38 cellular contexts compared by ENCODE assay signal in genomic region chr2:31925517-31925916, GRCh38.
"Had no signal": no experiment of that assay in that cellular context is flagged by ENCODE, and none has a peak within 500 bp of the region (broad histone marks: within the 10 kb centered on the region; RNA-seq: fewer than 3 reads in every experiment).

No MANE protein-coding gene starts in this region.

- H3K27ac Mint-ChIP-seq: activated B cell treated with CpG ODN at 0.5 μM for 24 hours; activated CD4-positive, alpha-beta memory T cell treated with anti-CD3 and anti-CD28 coated beads for 36 hours; activated CD4-positive, alpha-beta T cell treated with anti-CD3 and anti-CD28 coated beads, Interleukin-2, amount 10 ng/mL, durations not matched to agents 24 days and 14 days; activated CD8-positive, alpha-beta T cell treated with anti-CD3 and anti-CD28 coated beads for 36 hours; activated naive CD8-positive, alpha-beta T cell treated with anti-CD3 and anti-CD28 coated beads for 36 hours; activated T-cell treated with anti-CD3 and anti-CD28 coated beads, Interleukin-2, amount 50 U/mL, for 72 hours; activated T-helper 1 cell treated with anti-CD3 and anti-CD28 coated beads, Interleukin-12 subunit alpha, Interleukin-12 subunit beta, Interleukin-2, Interleukin-4 antibody, amounts not matched to agents 30 ng/mL and 10 ng/mL and 1 ng/mL, durations not matched to agents 14 hours and 24 hours and 36 hours; activated T-helper 17 cell treated with anti-CD3 and anti-CD28 coated beads, Interleukin-2, amount 50 U/mL, for 72 hours; T-helper 1 cell treated with Interleukin-12 subunit alpha and Interleukin-12 subunit beta and Interleukin-4 antibody, amounts not matched to agents 30 μg/mL and 1 μg/mL, for 36 hours; T-helper 2 cell treated with Interferon-gamma antibody and Interleukin-4, amounts not matched to agents 5 μg/mL and 100 μg/mL, for 36 hours had no signal

- H3K4me1 ChIP-seq: adrenal gland, body of pancreas, breast epithelium had no signal

- H3K36me3 ChIP-seq: brain microvascular endothelial cell had no signal

- DNase-seq: activated B cell treated with CpG ODN at 0.5 μM for 24 hours; activated CD4-positive, alpha-beta memory T cell treated with anti-CD3 and anti-CD28 coated beads for 36 hours; activated CD4-positive, alpha-beta T cell treated with anti-CD3 and anti-CD28 coated beads for 4 hours; activated CD4-positive, alpha-beta T cell treated with anti-CD3 and anti-CD28 coated beads, Interleukin-2, amount 10 ng/mL, durations not matched to agents 24 days and 14 days; activated CD4-positive, alpha-beta T cell treated with anti-CD3 and anti-CD28 coated beads, Interleukin-2, amount 50 U/mL, for 1 hour; activated CD4-positive, alpha-beta T cell treated with anti-CD3 and anti-CD28 coated beads, Interleukin-2, amount 50 U/mL, for 4 hours; activated CD4-positive, CD25-positive, alpha-beta regulatory T cell treated with anti-CD3 and anti-CD28 coated beads, Interleukin-2, amount 50 U/mL, for 72 hours; activated CD8-positive, alpha-beta memory T cell treated with anti-CD3 and anti-CD28 coated beads, Interleukin-2, amount 50 U/mL, for 4 hours; activated CD8-positive, alpha-beta T cell treated with anti-CD3 and anti-CD28 coated beads for 36 hours; activated effector memory CD4-positive, alpha-beta T cell treated with anti-CD3 and anti-CD28 coated beads, Interleukin-2, amount 50 U/mL, for 16 hours; activated gamma-delta T cell treated with Interleukin-2 at 50 U/mL for 16 hours; activated naive CD4-positive, alpha-beta T cell; activated naive CD4-positive, alpha-beta T cell treated with anti-CD3 and anti-CD28 coated beads, Interleukin-2, amount 50 U/mL, for 16 hours; activated naive CD8-positive, alpha-beta T cell treated with anti-CD3 and anti-CD28 coated beads for 36 hours; activated T-cell treated with anti-CD3 and anti-CD28 coated beads for 4 hours; activated T-cell treated with anti-CD3 and anti-CD28 coated beads, Interleukin-2, amount 50 U/mL, for 1 hour; activated T-cell treated with anti-CD3 and anti-CD28 coated beads, Interleukin-2, amount 50 U/mL, for 4 hours; activated T-cell treated with anti-CD3 and anti-CD28 coated beads, Interleukin-2, amount 50 U/mL, for 72 hours; adrenal gland; amniotic stem cell; aorta; body of pancreas; brain microvascular endothelial cell; caudate nucleus; cerebellar nuclear complex; T-helper 1 cell; T-helper 2 cell; T-helper 9 cell had no signal

- ATAC-seq: activated CD8-positive, alpha-beta T cell treated with anti-CD3 and anti-CD28 coated beads for 36 hours; activated naive CD4-positive, alpha-beta T cell treated with anti-CD3 and anti-CD28 coated beads, Interleukin-2, amount 50 U/mL, for 72 hours; activated T-cell treated with anti-CD3 and anti-CD28 coated beads, Interleukin-2, amount 50 U/mL, for 4 hours; activated T-cell treated with anti-CD3 and anti-CD28 coated beads, Interleukin-2, amount 50 U/mL, for 72 hours; activated T-helper 17 cell treated with anti-CD3 and anti-CD28 coated beads, Interleukin-2, amount 50 U/mL, for 72 hours; body of pancreas had no signal

- FAIRE-seq: astrocyte, TTC549 had no signal

- H3K27me3 Mint-ChIP-seq: activated B cell treated with CpG ODN at 0.5 μM for 24 hours; activated CD4-positive, alpha-beta memory T cell treated with anti-CD3 and anti-CD28 coated beads for 36 hours; activated CD4-positive, alpha-beta T cell treated with anti-CD3 and anti-CD28 coated beads, Interleukin-2, amount 10 ng/mL, durations not matched to agents 24 days and 14 days; activated CD8-positive, alpha-beta T cell treated with anti-CD3 and anti-CD28 coated beads for 36 hours; activated naive CD8-positive, alpha-beta T cell treated with anti-CD3 and anti-CD28 coated beads for 36 hours; activated T-helper 17 cell treated with anti-CD3 and anti-CD28 coated beads, Interleukin-2, amount 50 U/mL, for 72 hours; central memory CD8-positive, alpha-beta T cell had no signal

- H3K4me3 ChIP-seq: adrenal gland, body of pancreas, breast epithelium had no signal

- H3K9me3 ChIP-seq: adrenal gland, body of pancreas, breast epithelium had no signal

- H3K36me3 Mint-ChIP-seq: activated naive CD4-positive, alpha-beta T cell treated with anti-CD3 and anti-CD28 coated beads, Interleukin-2, amount 50 U/mL, for 72 hours had no signal

- H3K27me3 ChIP-seq: adrenal gland, body of pancreas, brain microvascular endothelial cell, breast epithelium had no signal

- H3K27ac ChIP-seq: adrenal gland, body of pancreas, brain microvascular endothelial cell, breast epithelium, VCaP had no signal

- H3K4me3 Mint-ChIP-seq: activated B cell treated with CpG ODN at 0.5 μM for 24 hours; activated CD4-positive, alpha-beta memory T cell treated with anti-CD3 and anti-CD28 coated beads for 36 hours; activated CD4-positive, alpha-beta T cell treated with anti-CD3 and anti-CD28 coated beads, Interleukin-2, amount 10 ng/mL, durations not matched to agents 24 days and 14 days; activated CD8-positive, alpha-beta T cell treated with anti-CD3 and anti-CD28 coated beads for 36 hours; activated naive CD8-positive, alpha-beta T cell treated with anti-CD3 and anti-CD28 coated beads for 36 hours; activated T-cell treated with anti-CD3 and anti-CD28 coated beads, Interleukin-2, amount 50 U/mL, for 4 hours; activated T-cell treated with anti-CD3 and anti-CD28 coated beads, Interleukin-2, amount 50 U/mL, for 72 hours; activated T-helper 1 cell treated with anti-CD3 and anti-CD28 coated beads, Interleukin-12 subunit alpha, Interleukin-12 subunit beta, Interleukin-2, Interleukin-4 antibody, amounts not matched to agents 30 ng/mL and 10 ng/mL and 1 ng/mL, durations not matched to agents 14 hours and 24 hours and 36 hours; activated T-helper 17 cell treated with anti-CD3 and anti-CD28 coated beads, Interleukin-2, amount 50 U/mL, for 72 hours; central memory CD8-positive, alpha-beta T cell; T-helper 1 cell treated with Interleukin-12 subunit alpha and Interleukin-12 subunit beta and Interleukin-4 antibody, amounts not matched to agents 30 μg/mL and 1 μg/mL, for 36 hours; T-helper 2 cell treated with Interferon-gamma antibody and Interleukin-4, amounts not matched to agents 5 μg/mL and 100 μg/mL, for 36 hours had no signal

- H3K9me3 Mint-ChIP-seq: activated B cell treated with CpG ODN at 0.5 μM for 24 hours; activated CD4-positive, alpha-beta memory T cell treated with anti-CD3 and anti-CD28 coated beads for 36 hours; activated CD4-positive, alpha-beta T cell treated with anti-CD3 and anti-CD28 coated beads, Interleukin-2, amount 10 ng/mL, durations not matched to agents 24 days and 14 days; activated CD8-positive, alpha-beta T cell treated with anti-CD3 and anti-CD28 coated beads for 36 hours; activated naive CD4-positive, alpha-beta T cell treated with anti-CD3 and anti-CD28 coated beads, Interleukin-2, amount 50 U/mL, for 72 hours; activated naive CD8-positive, alpha-beta T cell treated with anti-CD3 and anti-CD28 coated beads for 36 hours; activated T-cell treated with anti-CD3 and anti-CD28 coated beads, Interleukin-2, amount 50 U/mL, for 4 hours; activated T-cell treated with anti-CD3 and anti-CD28 coated beads, Interleukin-2, amount 50 U/mL, for 72 hours; activated T-helper 1 cell treated with anti-CD3 and anti-CD28 coated beads, Interleukin-12 subunit alpha, Interleukin-12 subunit beta, Interleukin-2, Interleukin-4 antibody, amounts not matched to agents 30 ng/mL and 10 ng/mL and 1 ng/mL, durations not matched to agents 14 hours and 24 hours and 36 hours; activated T-helper 17 cell treated with anti-CD3 and anti-CD28 coated beads, Interleukin-2, amount 50 U/mL, for 72 hours; central memory CD8-positive, alpha-beta T cell; T-helper 1 cell treated with Interleukin-12 subunit alpha and Interleukin-12 subunit beta and Interleukin-4 antibody, amounts not matched to agents 30 μg/mL and 1 μg/mL, for 36 hours; T-helper 2 cell treated with Interferon-gamma antibody and Interleukin-4, amounts not matched to agents 5 μg/mL and 100 μg/mL, for 36 hours had no signal
